9 cellular contexts compared by ENCODE assay signal in the genomic region with DNA sequence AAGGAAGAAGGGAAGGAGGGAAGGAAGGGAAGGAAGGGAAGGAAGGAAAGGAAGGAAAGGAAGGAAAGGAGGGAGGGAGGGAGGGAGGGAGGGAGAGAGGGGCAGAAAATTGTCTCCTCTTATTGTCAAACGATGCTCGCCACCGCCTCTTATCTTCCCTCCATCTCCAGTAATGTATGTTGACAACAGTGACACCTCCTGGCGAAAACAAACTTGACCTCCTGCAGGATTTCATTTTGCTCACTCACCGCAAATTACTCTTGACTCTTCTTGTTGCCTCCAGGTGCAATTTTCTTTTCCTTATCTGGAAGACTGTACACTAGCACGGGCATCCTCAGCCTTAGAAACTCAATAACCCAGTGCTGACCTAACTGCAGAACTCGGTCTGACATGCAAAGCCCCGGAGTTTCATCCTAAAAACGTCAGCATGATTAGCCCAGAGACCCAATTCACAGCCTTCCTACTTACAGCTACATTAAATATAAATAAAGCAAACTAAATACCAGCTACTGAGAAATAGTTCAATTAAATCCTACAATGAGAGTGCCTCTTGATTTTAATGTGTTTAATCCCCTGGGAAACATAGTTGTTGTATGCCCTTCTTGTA.
DNase-seq lines count a peak whose midpoint lies in the region; ATAC-seq, FAIRE-seq and TF ChIP-seq lines count a peak whose summit lies in the region.
"Had no signal": no experiment of that assay in that cellular context is flagged by ENCODE, and none has a peak within 500 bp of the region (broad histone marks: within the 10 kb centered on the region; RNA-seq: fewer than 3 reads in every experiment).

No MANE protein-coding gene starts in this region.

- peaks cover 2% of the 10 kb centered on the region for H3K27me3 Mint-ChIP-seq in astrocyte (ENCODE audit: low read depth, unreplicated experiment)

- no peak overlapping the region for H3K4me3 ChIP-seq in AG09309 (ENCODE audit: control insufficient read depth, low read depth, low read length)
- H3K4me3 ChIP-seq in astrocyte (ENCODE audit: insufficient read depth, low read depth, low read length) = no peak overlapping the region

- no peak overlapping the region for H3K4me3 Mint-ChIP-seq in astrocyte (ENCODE audit: unreplicated experiment)

- FAIRE-seq in astrocyte (lab: Jason Lieb, UNC) = no peak
- no peak for FAIRE-seq in urothelium cell line (lab: Jason Lieb, UNC)

- H3K4me1 ChIP-seq in astrocyte (ENCODE audit: insufficient read depth, low read length) = no peaks in the 10 kb centered on the region

- no peak for DNase-seq in AG09309 (ENCODE audit: low read depth)
- DNase-seq in GM13976 (ENCODE audit: low spot score) = peak; percentile 26
- DNase-seq in NCI-H2196 (lab: John Stamatoyannopoulos, UW; ENCODE audit: unreplicated experiment) = peak; percentile 61
- peak; percentile 1 for DNase-seq in astrocyte (ENCODE audit: low read depth)
- peak; percentile 46 for DNase-seq in kidney tubule cell (ENCODE audit: low spot score)
- DNase-seq in urothelium cell line (ENCODE audit: low spot score) = peak; percentile 38
- DNase-seq in HCEC 1CT = no peak

- in situ Hi-C loops in GM13976 (cut with MboI; ENCODE audit: low sequenced_read_pairs, unreplicated experiment) = no loop called here

- H2AFZ ChIP-seq in astrocyte (ENCODE audit: low read depth, low read length) = no peak overlapping the region

- H3K27ac ChIP-seq in astrocyte (ENCODE audit: low read depth, low read length) = no peak overlapping the region
- H3K27ac ChIP-seq: epithelial cell of prostate had no signal

- no peaks in the 10 kb centered on the region for H3K27me3 ChIP-seq in astrocyte (ENCODE audit: insufficient read depth, low read length)

- peak; percentile 58 for ATAC-seq in HG03066 (IDR thresholded peaks at IDR 0.05; ENCODE audit: low read depth, unreplicated experiment)

- H3K9ac ChIP-seq in astrocyte (ENCODE audit: low read length) = no peak overlapping the region

- H3K9me3 Mint-ChIP-seq in astrocyte (ENCODE audit: unreplicated experiment) = no peaks in the 10 kb centered on the region

- H3K36me3 Mint-ChIP-seq in astrocyte (ENCODE audit: low read depth, unreplicated experiment) = no peaks in the 10 kb centered on the region

- H4K20me1 ChIP-seq in astrocyte (ENCODE audit: insufficient read depth, low read length) = no peaks in the 10 kb centered on the region

- H3K36me3 ChIP-seq in astrocyte (ENCODE audit: insufficient read depth, low read length) = no peaks in the 10 kb centered on the region

- no peaks in the 10 kb centered on the region for H3K79me2 ChIP-seq in astrocyte (ENCODE audit: insufficient read depth, low read length)

- H3K4me2 ChIP-seq in astrocyte (ENCODE audit: low read length) = no peak overlapping the region

- no peak overlapping the region for H3K27ac Mint-ChIP-seq in astrocyte (ENCODE audit: unreplicated experiment)

- no peaks in the 10 kb centered on the region for H3K4me1 Mint-ChIP-seq in astrocyte (ENCODE audit: low read depth, unreplicated experiment)

- TF ChIP-seq CTCF in AG09309 (IDR thresholded peaks at IDR 0.05; ENCODE audit: control insufficient read depth, insufficient read depth, low read depth, low read length, missing control alignments) (peak; percentile 11), GM13976 (IDR thresholded peaks at IDR 0.05; ENCODE audit: borderline replicate concordance, control extremely low read depth, extremely low read depth, insufficient read depth, missing control alignments) (peak; percentile 55), astrocyte (IDR thresholded peaks at IDR 0.05; ENCODE audit: insufficient read depth, low read depth, low read length) (peak; percentile 41)

- no peaks in the 10 kb centered on the region for H3K9me3 ChIP-seq in astrocyte (ENCODE audit: insufficient read depth, low read depth, low read length)

Comparison
In these comparisons a context has a peak if more than half of its experiments do, and no peak if none do; other contexts are left out.
1. DNase-seq: peak in GM13976 (single experiment), NCI-H2196 (single experiment), astrocyte (single experiment), kidney tubule cell (single experiment) and urothelium cell line (single experiment); none in AG09309 (single experiment) and HCEC 1CT (single experiment).
2. Peak in every context shown above with its lines, with median percentiles within 50 percentile points of each other: CTCF ChIP-seq.